In genomic region chr19:6837525-6837924, GRCh38 we compare ENCODE assay signal across 24 cellular contexts. TPM values are rescaled to one million over a fixed set of nuclear protein-coding genes. Genes with fewer than 3 reads are reported as not detected.
DNase-seq lines count a peak whose midpoint lies in the region; ATAC-seq and TF ChIP-seq lines count a peak whose summit lies in the region.
"Had no signal": no experiment of that assay in that cellular context is flagged by ENCODE, and none has a peak within 500 bp of the region (broad histone marks: within the 10 kb centered on the region; RNA-seq: fewer than 3 reads in every experiment).

No MANE protein-coding gene starts in this region.

- intact Hi-C loops in PC-9 (cut with micrococcal nuclease; ENCODE audit: unreplicated experiment): no loop called here

- no peaks in the 10 kb centered on the region for H3K9me2 ChIP-seq in PC-9 (ENCODE audit: insufficient read depth)

- POLR2A ChIA-PET in activated naive CD8-positive, alpha-beta T cell treated with anti-CD3 and anti-CD28 coated beads, Interleukin-2, amount 10 ng/mL, durations not matched to agents 7 days and 5 days (lab: Charles Lee): interaction anchor here (0.6 kb wide), 1 partner anchor 99 kb away, joined by 3 read pairs; no protein-coding TSS in a partner anchor
- POLR2A ChIA-PET in PC-9 (lab: Charles Lee; ENCODE audit: unreplicated experiment): no interaction called here

- H3K4me1 ChIP-seq in PC-9 (replicated peaks; ENCODE audit: insufficient read depth): no peaks in the 10 kb centered on the region
- H3K4me1 ChIP-seq: adrenal gland, parathyroid adenoma, right lobe of liver had no signal

- H3K27ac Mint-ChIP-seq in activated T-cell treated with anti-CD3 and anti-CD28 coated beads, Interleukin-2, amount 50 U/mL, for 24 hours: peak overlapping the region; percentile 94
- H3K27ac Mint-ChIP-seq in T-helper 17 cell: peak overlapping the region; percentile 92
- H3K27ac Mint-ChIP-seq in activated naive CD8-positive, alpha-beta T cell treated with anti-CD3 and anti-CD28 coated beads, Interleukin-2, amount 10 ng/mL, durations not matched to agents 7 days and 5 days: peak overlapping the region; percentile 67
- H3K27ac Mint-ChIP-seq: nephron had no signal

- BruUV-seq in PC-9 (replicated peaks; lab: Mats Ljungman, UMichigan): no TSS peak

- no peak overlapping the region for H3K4me2 ChIP-seq in PC-9

- no peaks in the 10 kb centered on the region for H3K79me2 ChIP-seq in PC-9 (ENCODE audit: low read depth)
- H3K79me2 ChIP-seq: parathyroid adenoma had no signal

- CTCF ChIA-PET in PC-9 (lab: Charles Lee): no interaction called here

- no peak overlapping the region for H3K4me3 ChIP-seq in PC-9
- H3K4me3 ChIP-seq: adrenal gland, right lobe of liver, thoracic aorta had no signal

- peak overlapping the region; percentile 12 for H3K4me3 Mint-ChIP-seq in activated T-cell treated with anti-CD3 and anti-CD28 coated beads, Interleukin-2, amount 50 U/mL, for 24 hours
- H3K4me3 Mint-ChIP-seq in T-helper 17 cell: no peak overlapping the region
- peak overlapping the region; percentile 45 for H3K4me3 Mint-ChIP-seq in activated naive CD8-positive, alpha-beta T cell treated with anti-CD3 and anti-CD28 coated beads, Interleukin-2, amount 10 ng/mL, durations not matched to agents 7 days and 5 days
- H3K4me3 Mint-ChIP-seq: nephron had no signal

- H2AFZ ChIP-seq in PC-9: no peak overlapping the region
- H2AFZ ChIP-seq: parathyroid adenoma had no signal

- no peaks in the 10 kb centered on the region for H4K20me1 ChIP-seq in PC-9 (ENCODE audit: insufficient read depth)

- no peak overlapping the region for H3K27ac ChIP-seq in PC-9
- H3K27ac ChIP-seq: adrenal gland, parathyroid adenoma, right lobe of liver, thoracic aorta had no signal

- H3K27me3 ChIP-seq in PC-9 (ENCODE audit: insufficient read depth, low read depth): no peaks in the 10 kb centered on the region
- H3K27me3 ChIP-seq: adrenal gland, right lobe of liver had no signal

- peaks cover 73% of the 10 kb centered on the region for H3K36me3 Mint-ChIP-seq in activated T-cell treated with anti-CD3 and anti-CD28 coated beads, Interleukin-2, amount 50 U/mL, for 24 hours (ENCODE audit: low read depth)
- peaks cover 20% of the 10 kb centered on the region for H3K36me3 Mint-ChIP-seq in T-helper 17 cell (ENCODE audit: low read depth)
- H3K36me3 Mint-ChIP-seq in activated naive CD8-positive, alpha-beta T cell treated with anti-CD3 and anti-CD28 coated beads, Interleukin-2, amount 10 ng/mL, durations not matched to agents 7 days and 5 days: peaks cover 40% of the 10 kb centered on the region

- ATAC-seq in T-helper 17 cell: no peak
- peak; percentile 41 for ATAC-seq in activated naive CD8-positive, alpha-beta T cell treated with anti-CD3 and anti-CD28 coated beads, Interleukin-2, amount 10 ng/mL, durations not matched to agents 7 days and 5 days (ENCODE audit: low read depth)
- ATAC-seq in stimulated activated naive CD8-positive, alpha-beta T cell treated with anti-CD3 and anti-CD28 coated beads, Interleukin-15, Interleukin-2, amounts not matched to agents 100 U/mL and 50 U/mL, for 24 hours: peak; percentile 53
- no peak for ATAC-seq in GM18511 (IDR thresholded peaks at IDR 0.05; ENCODE audit: unreplicated experiment)
- ATAC-seq: left colon, right lobe of liver, Right ventricle myocardium inferior had no signal

- H3K9me3 ChIP-seq in T-helper 17 cell (ENCODE audit: control insufficient read depth, low read length, poor library complexity, severe bottlenecking) (no peaks in the 10 kb centered on the region), PC-9 (ENCODE audit: insufficient read depth, low read depth) (no peaks in the 10 kb centered on the region)
- H3K9me3 ChIP-seq: adrenal gland, right lobe of liver, thoracic aorta had no signal

- H3K4me1 Mint-ChIP-seq in activated T-cell treated with anti-CD3 and anti-CD28 coated beads, Interleukin-2, amount 50 U/mL, for 24 hours (ENCODE audit: low read depth): peaks cover 24% of the 10 kb centered on the region
- peaks cover 17% of the 10 kb centered on the region for H3K4me1 Mint-ChIP-seq in T-helper 17 cell
- peaks cover 24% of the 10 kb centered on the region for H3K4me1 Mint-ChIP-seq in activated naive CD8-positive, alpha-beta T cell treated with anti-CD3 and anti-CD28 coated beads, Interleukin-2, amount 10 ng/mL, durations not matched to agents 7 days and 5 days
- H3K4me1 Mint-ChIP-seq: nephron had no signal

- no peak for DNase-seq in activated T-cell treated with anti-CD3 and anti-CD28 coated beads, Interleukin-2, amount 50 U/mL, for 24 hours
- DNase-seq in activated T-cell treated with anti-CD3 and anti-CD28 coated beads for 4 hours: no peak
- no peak for DNase-seq in T-helper 17 cell
- DNase-seq in activated naive CD8-positive, alpha-beta T cell treated with anti-CD3 and anti-CD28 coated beads, Interleukin-2, amount 10 ng/mL, durations not matched to agents 7 days and 5 days: no peak
- DNase-seq in stimulated activated naive CD8-positive, alpha-beta T cell treated with anti-CD3 and anti-CD28 coated beads, Interleukin-15, Interleukin-2, amounts not matched to agents 100 U/mL and 50 U/mL, for 24 hours: no peak
- no peak for DNase-seq in PC-9
- DNase-seq in NCI-H146 (lab: John Stamatoyannopoulos, UW): no peak
- DNase-seq: ACHN; activated CD8-positive, alpha-beta memory T cell treated with anti-CD3 and anti-CD28 coated beads, Interleukin-2, amount 50 U/mL, for 4 hours; adrenal gland; cortex of kidney; DMS79; GOT3; KBM-7; left colon; mesendoderm; NCI-H1436 treated with DMSO at 0.1 percent for 48 hours; NCI-H69 had no signal

- TF ChIP-seq CTCF in PC-9 (conservative IDR thresholded peaks at IDR 0.05): no peak

- H3F3A ChIP-seq in PC-9 (ENCODE audit: insufficient read depth, low read depth): no peaks in the 10 kb centered on the region

- no peaks in the 10 kb centered on the region for H3K36me3 ChIP-seq in PC-9 (ENCODE audit: low read depth)
- H3K36me3 ChIP-seq: adrenal gland, right lobe of liver, thoracic aorta had no signal

- no peaks in the 10 kb centered on the region for H3K27me3 Mint-ChIP-seq in activated T-cell treated with anti-CD3 and anti-CD28 coated beads, Interleukin-2, amount 50 U/mL, for 24 hours
- no peaks in the 10 kb centered on the region for H3K27me3 Mint-ChIP-seq in T-helper 17 cell
- no peaks in the 10 kb centered on the region for H3K27me3 Mint-ChIP-seq in activated naive CD8-positive, alpha-beta T cell treated with anti-CD3 and anti-CD28 coated beads, Interleukin-2, amount 10 ng/mL, durations not matched to agents 7 days and 5 days

- H3K9me3 Mint-ChIP-seq in activated T-cell treated with anti-CD3 and anti-CD28 coated beads, Interleukin-2, amount 50 U/mL, for 24 hours: no peaks in the 10 kb centered on the region
- H3K9me3 Mint-ChIP-seq in activated naive CD8-positive, alpha-beta T cell treated with anti-CD3 and anti-CD28 coated beads, Interleukin-2, amount 10 ng/mL, durations not matched to agents 7 days and 5 days: no peaks in the 10 kb centered on the region

RNA-seq across cellular contexts. Expression of gene ADGRE1, which starts 49.9 kb away (rescaled TPM):
- total RNA-seq in T-helper 17 cell (1 to 10 TPM; 3.6 to 6.6 TPM), PC-9 (2021) (not detected in 2 replicates)
- total RNA-seq in activated naive CD8-positive, alpha-beta T cell treated with anti-CD3 and anti-CD28 coated beads, Interleukin-2, amount 10 ng/mL, durations not matched to agents 7 days and 5 days: 1 to 10 TPM in 1 of 2 experiments, under 1 TPM in 1; 0.83 to 1.0 TPM

Comparison
In these comparisons a context has a peak if more than half of its experiments do, and no peak if none do; other contexts are left out.
1. ATAC-seq: peak in activated naive CD8-positive, alpha-beta T cell treated with anti-CD3 and anti-CD28 coated beads, Interleukin-2, amount 10 ng/mL, durations not matched to agents 7 days and 5 days (single experiment) and stimulated activated naive CD8-positive, alpha-beta T cell treated with anti-CD3 and anti-CD28 coated beads, Interleukin-15, Interleukin-2, amounts not matched to agents 100 U/mL and 50 U/mL, for 24 hours (single experiment); none in T-helper 17 cell (single experiment) and GM18511 (single experiment).
2. Peak in every context shown above with its lines, with median percentiles within 50 percentile points of each other: H3K27ac Mint-ChIP-seq.